ENCODE assay signal across 8 cellular contexts in genomic region chr2:64609229-64609994, GRCh38. TPM values are rescaled to one million over a fixed set of nuclear protein-coding genes. Genes with fewer than 3 reads are reported as not detected.
A peak's percentile ranks its signal among the peaks of the same experiment; 100 is the strongest.
DNase-seq lines count a peak whose midpoint lies in the region; ATAC-seq and TF ChIP-seq lines count a peak whose summit lies in the region.

No MANE protein-coding gene starts in this region.

- no peaks in the 10 kb centered on the region for H3K9me3 Mint-ChIP-seq in CD8-positive, alpha-beta memory T cell
- H3K9me3 Mint-ChIP-seq in activated CD8-positive, alpha-beta T cell treated with anti-CD3 and anti-CD28 coated beads for 36 hours, result no peaks in the 10 kb centered on the region
- peaks cover 2% of the 10 kb centered on the region for H3K9me3 Mint-ChIP-seq in stimulated activated effector memory CD8-positive, alpha-beta T cell treated with anti-CD3 and anti-CD28 coated beads, Interleukin-12 subunit alpha, Interleukin-12 subunit beta, amount 100 ng/mL, for 72 hours

- H3K27ac ChIP-seq in CD8-positive, alpha-beta memory T cell (ENCODE audit: low read depth, low read length), result peak overlapping the region; percentile 75
- no peak overlapping the region for H3K27ac ChIP-seq in Karpas-422 (ENCODE audit: low read length)

- peak overlapping the region; percentile 83 for H3K4me2 ChIP-seq in Karpas-422 (ENCODE audit: low read depth, low read length, poor library complexity, severe bottlenecking)

- peaks cover 20 to 40% (median 29%) of the 10 kb centered on the region in 3 donors for H3K4me1 Mint-ChIP-seq in CD8-positive, alpha-beta memory T cell
- peaks cover 22% of the 10 kb centered on the region for H3K4me1 Mint-ChIP-seq in activated CD8-positive, alpha-beta T cell treated with anti-CD3 and anti-CD28 coated beads for 36 hours (ENCODE audit: low read depth)
- H3K4me1 Mint-ChIP-seq in stimulated activated effector memory CD8-positive, alpha-beta T cell treated with anti-CD3 and anti-CD28 coated beads, Interleukin-12 subunit alpha, Interleukin-12 subunit beta, amount 100 ng/mL, for 72 hours, result peaks cover 30% of the 10 kb centered on the region

- POLR2A ChIA-PET in CD8-positive, alpha-beta memory T cell (lab: Charles Lee), result interaction anchor here (0.6 to 4.1 kb wide), 5 partner anchors 44 to 158 kb away, joined by 3 to 33 read pairs (median 4); partner anchors contain the start of gene SERTAD2
- POLR2A ChIA-PET in activated CD8-positive, alpha-beta T cell treated with anti-CD3 and anti-CD28 coated beads for 36 hours (lab: Charles Lee), result interaction anchor here (0.7 to 5.6 kb wide), 9 partner anchors 9 to 86 kb away, joined by 3 to 34 read pairs (median 4); partner anchors contain the start of genes AFTPH and SERTAD2

- H3K4me3 Mint-ChIP-seq in CD8-positive, alpha-beta memory T cell, result peak overlapping the region; percentile 68 to 91 (median 77)
- H3K4me3 Mint-ChIP-seq in activated CD8-positive, alpha-beta T cell treated with anti-CD3 and anti-CD28 coated beads for 36 hours, result peak overlapping the region; percentile 60
- peak overlapping the region; percentile 69 for H3K4me3 Mint-ChIP-seq in stimulated activated effector memory CD8-positive, alpha-beta T cell treated with anti-CD3 and anti-CD28 coated beads, Interleukin-12 subunit alpha, Interleukin-12 subunit beta, amount 100 ng/mL, for 72 hours

- peak; percentile 60 for ATAC-seq in activated CD8-positive, alpha-beta T cell treated with anti-CD3 and anti-CD28 coated beads for 36 hours
- ATAC-seq in stimulated activated effector memory CD8-positive, alpha-beta T cell treated with anti-CD3 and anti-CD28 coated beads, Interleukin-12 subunit alpha, Interleukin-12 subunit beta, amount 100 ng/mL, for 72 hours, result peak; percentile 61

- no peaks in the 10 kb centered on the region for H3K9me2 ChIP-seq in Karpas-422 (replicated peaks; ENCODE audit: insufficient read depth, low read length)

- peak; percentile 85 for TF ChIP-seq CTCF in GM20000 (IDR thresholded peaks at IDR 0.05; ENCODE audit: extremely low read depth, missing control alignments)
- peak; percentile 26 for TF ChIP-seq CTCF in activated CD8-positive, alpha-beta T cell treated with anti-CD3 and anti-CD28 coated beads for 36 hours (IDR thresholded peaks at IDR 0.05)

- no peaks in the 10 kb centered on the region for H3K27me3 Mint-ChIP-seq in CD8-positive, alpha-beta memory T cell
- no peaks in the 10 kb centered on the region for H3K27me3 Mint-ChIP-seq in activated CD8-positive, alpha-beta T cell treated with anti-CD3 and anti-CD28 coated beads for 36 hours

- no peaks in the 10 kb centered on the region for H3K36me3 ChIP-seq in CD8-positive, alpha-beta memory T cell (ENCODE audit: insufficient read depth, low read length)
- H3K36me3 ChIP-seq in Karpas-422 (ENCODE audit: insufficient read depth, low read length), result no peaks in the 10 kb centered on the region

- H3K4me3 ChIP-seq in CD8-positive, alpha-beta memory T cell (ENCODE audit: low read length), result peak overlapping the region; percentile 76
- peak overlapping the region; percentile 73 for H3K4me3 ChIP-seq in Karpas-422 (ENCODE audit: low read length)

- H3K27ac Mint-ChIP-seq in CD8-positive, alpha-beta memory T cell, result peak overlapping the region in 7 of 8 donors; percentile 30 to 90 (median 68)
- peak overlapping the region; percentile 59 for H3K27ac Mint-ChIP-seq in activated CD8-positive, alpha-beta T cell treated with anti-CD3 and anti-CD28 coated beads for 36 hours
- peak overlapping the region; percentile 88 for H3K27ac Mint-ChIP-seq in stimulated activated effector memory CD8-positive, alpha-beta T cell treated with anti-CD3 and anti-CD28 coated beads, Interleukin-12 subunit alpha, Interleukin-12 subunit beta, amount 100 ng/mL, for 72 hours

- peak overlapping the region; percentile 85 for H3K9ac ChIP-seq in Karpas-422 (ENCODE audit: low read length)

- CTCF ChIA-PET in CD8-positive, alpha-beta memory T cell (lab: Charles Lee), result interaction anchor here (0.9 to 5.8 kb wide), 11 partner anchors 8 to 284 kb away, joined by 3 to 49 read pairs (median 4); partner anchors contain the start of gene SERTAD2
- CTCF ChIA-PET in activated CD8-positive, alpha-beta T cell treated with anti-CD3 and anti-CD28 coated beads for 36 hours (lab: Charles Lee), result interaction anchor here (0.6 to 4.0 kb wide), 23 partner anchors 8 to 278 kb away, joined by 3 to 22 read pairs (median 4); partner anchors contain the start of genes AFTPH and SERTAD2

- H2AFZ ChIP-seq in Karpas-422 (ENCODE audit: low read length), result peak overlapping the region; percentile 96

- peak; percentile 58 to 76 (median 73) for DNase-seq in CD8-positive, alpha-beta memory T cell
- DNase-seq in GM20000 (ENCODE audit: low spot score) (peak; percentile 94), Karpas-422 (peak; percentile 94), epidermal melanocyte (ENCODE audit: insufficient read length, low spot score) (peak; percentile 42), middle frontal gyrus (ENCODE audit: extremely low spot score, low spot score) (peak; percentile 15), DMS79 treated with DMSO at 0.1 percent for 48 hours (lab: John Stamatoyannopoulos, UW) (no peak)
- peak; percentile 60 for DNase-seq in activated CD8-positive, alpha-beta T cell treated with anti-CD3 and anti-CD28 coated beads for 36 hours
- DNase-seq in stimulated activated effector memory CD8-positive, alpha-beta T cell treated with anti-CD3 and anti-CD28 coated beads, Interleukin-12 subunit alpha, Interleukin-12 subunit beta, amount 100 ng/mL, for 72 hours (ENCODE audit: low spot score in 2 of 2), result peak; percentile 77 to 87

- no peaks in the 10 kb centered on the region for H3K9me3 ChIP-seq in CD8-positive, alpha-beta memory T cell (ENCODE audit: low read length)
- no peaks in the 10 kb centered on the region for H3K9me3 ChIP-seq in Karpas-422 (ENCODE audit: low read length)

- H3K27me3 ChIP-seq in CD8-positive, alpha-beta memory T cell (ENCODE audit: insufficient read depth, low read length, poor library complexity, severe bottlenecking), result no peaks in the 10 kb centered on the region
- no peaks in the 10 kb centered on the region for H3K27me3 ChIP-seq in Karpas-422 (ENCODE audit: low read length)

- intact Hi-C loops in activated CD8-positive, alpha-beta T cell treated with anti-CD3 and anti-CD28 coated beads for 36 hours (cut with micrococcal nuclease), result loop anchor here (5.0 kb wide), 1 partner anchor 33 kb away; no protein-coding TSS in a partner anchor

- H3K4me1 ChIP-seq in CD8-positive, alpha-beta memory T cell (ENCODE audit: insufficient read depth, low read length), result peaks cover 28% of the 10 kb centered on the region
- H3K4me1 ChIP-seq in Karpas-422 (ENCODE audit: low read length), result peaks cover 32% of the 10 kb centered on the region

- H3K36me3 Mint-ChIP-seq in CD8-positive, alpha-beta memory T cell, result no peaks in the 10 kb centered on the region
- H3K36me3 Mint-ChIP-seq in activated CD8-positive, alpha-beta T cell treated with anti-CD3 and anti-CD28 coated beads for 36 hours (ENCODE audit: low read depth), result no peaks in the 10 kb centered on the region
- peaks cover 4% of the 10 kb centered on the region for H3K36me3 Mint-ChIP-seq in stimulated activated effector memory CD8-positive, alpha-beta T cell treated with anti-CD3 and anti-CD28 coated beads, Interleukin-12 subunit alpha, Interleukin-12 subunit beta, amount 100 ng/mL, for 72 hours

- H4K20me1 ChIP-seq in Karpas-422 (ENCODE audit: insufficient read depth, low read depth, low read length), result no peaks in the 10 kb centered on the region

- no peaks in the 10 kb centered on the region for H3K79me2 ChIP-seq in Karpas-422 (ENCODE audit: low read length)

RNA-seq across cellular contexts. Expression of gene SERTAD2, which starts 44.3 kb away (rescaled TPM):
- 10 to 100 TPM; 20.6 to 21.4 TPM for total RNA-seq in CD8-positive, alpha-beta memory T cell
- 6.3 TPM for polyA plus RNA-seq in CD8-positive, alpha-beta memory T cell
- total RNA-seq in Karpas-422 (2014; rRNA removed; shearing (Covaris generic); ENCODE audit: low replicate concordance), result 27.2 and 73.8 TPM in 2 replicates
- 10 to 100 TPM; 31.2 to 33.9 TPM for total RNA-seq in activated CD8-positive, alpha-beta T cell treated with anti-CD3 and anti-CD28 coated beads for 36 hours
